Comparison of ENCODE assay signal across 24 cellular contexts in genomic region chr14:85883971-85884370, GRCh38.
"Had no signal": no experiment of that assay in that cellular context is flagged by ENCODE, and none has a peak within 500 bp of the region (broad histone marks: within the 10 kb centered on the region; RNA-seq: fewer than 3 reads in every experiment).

No MANE protein-coding gene starts in this region.

- H3K4me3 ChIP-seq: colonic mucosa, esophagus squamous epithelium, gastrocnemius medialis, heart right ventricle, left lung, lower lobe of right lung had no signal

- H3K36me3 ChIP-seq: colonic mucosa, esophagus squamous epithelium, gastrocnemius medialis, heart right ventricle, left lung, lower lobe of right lung had no signal

- H3K27me3 ChIP-seq: colonic mucosa, esophagus squamous epithelium, gastrocnemius medialis, heart right ventricle, left lung had no signal

- H3K27me3 Mint-ChIP-seq: dendritic cell treated with granulocyte-macrophage colony-stimulating factor and Interleukin-4, amounts not matched to agents 40 ng/mL and 50 ng/mL, for 4 days; effector memory CD8-positive, alpha-beta T cell; naive thymus-derived CD4-positive, alpha-beta T cell had no signal

- ATAC-seq: effector memory CD8-positive, alpha-beta T cell; esophagus mucosa; gastrocnemius medialis; heart right ventricle; left cardiac atrium; left lung; left ventricle myocardium superior; lower lobe of right lung; naive thymus-derived CD4-positive, alpha-beta T cell had no signal

- H3K27ac ChIP-seq: colonic mucosa, epithelial cell of prostate, esophagus squamous epithelium, gastrocnemius medialis, heart right ventricle, left lung, lower lobe of right lung had no signal

- H3K4me1 ChIP-seq: colonic mucosa, esophagus squamous epithelium, gastrocnemius medialis, heart right ventricle, left lung, lower lobe of right lung had no signal

- DNase-seq: cerebellar nuclear complex; colonic mucosa; cortex of kidney; effector CD8-positive, alpha-beta T cell; effector memory CD8-positive, alpha-beta T cell; erythroblast; esophagus squamous epithelium; foreskin melanocyte; gastrocnemius medialis; glutamatergic neuron; head of caudate nucleus; heart right ventricle; hippocampal formation; left cardiac atrium; left lung; left ventricle myocardium superior; lower lobe of right lung; mesendoderm; midbrain; naive thymus-derived CD4-positive, alpha-beta T cell had no signal

- H3K9me3 ChIP-seq: colonic mucosa, esophagus squamous epithelium, gastrocnemius medialis, heart right ventricle, left lung, lower lobe of right lung had no signal

- H3K9me3 Mint-ChIP-seq: effector memory CD8-positive, alpha-beta T cell; memory B cell had no signal

- H3K36me3 Mint-ChIP-seq: memory B cell; naive thymus-derived CD4-positive, alpha-beta T cell had no signal

- H3K4me3 Mint-ChIP-seq: dendritic cell treated with granulocyte-macrophage colony-stimulating factor and Interleukin-4, amounts not matched to agents 40 ng/mL and 50 ng/mL, for 4 days; effector memory CD8-positive, alpha-beta T cell; memory B cell; naive thymus-derived CD4-positive, alpha-beta T cell had no signal

- H3K4me1 Mint-ChIP-seq: memory B cell had no signal

- H3K27ac Mint-ChIP-seq: dendritic cell treated with granulocyte-macrophage colony-stimulating factor and Interleukin-4, amounts not matched to agents 40 ng/mL and 50 ng/mL, for 4 days; effector memory CD8-positive, alpha-beta T cell; memory B cell; naive thymus-derived CD4-positive, alpha-beta T cell had no signal
